21 cellular contexts compared by ENCODE assay signal in the genomic region with DNA sequence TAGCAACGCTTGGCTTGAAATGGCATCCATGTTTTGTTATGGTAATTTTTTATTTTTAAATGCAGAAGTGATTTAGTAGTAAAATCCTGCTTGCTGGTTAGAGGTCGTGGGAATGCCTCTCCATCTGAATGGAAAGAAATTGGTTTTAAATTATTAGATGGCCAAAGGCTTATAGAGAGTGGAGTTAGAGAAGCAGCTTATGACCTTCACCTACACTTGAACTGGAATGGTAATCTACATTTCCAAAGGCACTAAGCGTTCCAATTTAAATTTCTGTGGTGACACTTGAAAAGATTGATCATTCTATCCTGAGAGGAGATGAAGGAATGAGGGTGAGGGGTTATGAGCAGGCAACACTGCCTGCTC.
"Had no signal": no experiment of that assay in that cellular context is flagged by ENCODE, and none has a peak within 500 bp of the region (broad histone marks: within the 10 kb centered on the region; RNA-seq: fewer than 3 reads in every experiment).

No MANE protein-coding gene starts in this region.

- H3K4me3 ChIP-seq: body of pancreas, coronary artery, gastrocnemius medialis, left lung, tibial nerve had no signal

- H3K27me3 Mint-ChIP-seq: progenitor cell of endocrine pancreas had no signal

- H3K9me3 ChIP-seq: body of pancreas, gastrocnemius medialis had no signal

- H3K4me3 Mint-ChIP-seq: activated B cell treated with CpG ODN at 0.5 μM for 24 hours; activated CD4-positive, alpha-beta memory T cell treated with anti-CD3 and anti-CD28 coated beads for 36 hours; activated naive CD8-positive, alpha-beta T cell treated with anti-CD3 and anti-CD28 coated beads, Interleukin-2, amount 10 ng/mL, durations not matched to agents 7 days and 5 days; activated T-helper 1 cell treated with anti-CD3 and anti-CD28 coated beads, Interleukin-12 subunit alpha, Interleukin-12 subunit beta, Interleukin-2, Interleukin-4 antibody, amounts not matched to agents 30 ng/mL and 10 ng/mL and 1 ng/mL, durations not matched to agents 14 hours and 24 hours and 36 hours; nephron progenitor cell; stimulated activated naive CD8-positive, alpha-beta T cell treated with anti-CD3 and anti-CD28 coated beads, Interleukin-15, Interleukin-2, amounts not matched to agents 100 ng/mL and 50 ng/mL, for 24 hours; T-cell had no signal

- H3K27ac Mint-ChIP-seq: activated B cell treated with CpG ODN at 0.5 μM for 24 hours; activated CD4-positive, alpha-beta memory T cell treated with anti-CD3 and anti-CD28 coated beads for 36 hours; activated naive CD8-positive, alpha-beta T cell treated with anti-CD3 and anti-CD28 coated beads, Interleukin-2, amount 10 ng/mL, durations not matched to agents 7 days and 5 days; activated T-helper 1 cell treated with anti-CD3 and anti-CD28 coated beads, Interleukin-12 subunit alpha, Interleukin-12 subunit beta, Interleukin-2, Interleukin-4 antibody, amounts not matched to agents 30 ng/mL and 10 ng/mL and 1 ng/mL, durations not matched to agents 14 hours and 24 hours and 36 hours; nephron progenitor cell; progenitor cell of endocrine pancreas; stimulated activated naive CD8-positive, alpha-beta T cell treated with anti-CD3 and anti-CD28 coated beads, Interleukin-15, Interleukin-2, amounts not matched to agents 100 ng/mL and 50 ng/mL, for 24 hours; T-cell had no signal

- H3K4me1 ChIP-seq: body of pancreas, gastrocnemius medialis, left lung had no signal

- H3K36me3 ChIP-seq: gastrocnemius medialis, left lung, tibial nerve had no signal

- H3K27ac ChIP-seq: body of pancreas, coronary artery, gastrocnemius medialis, left lung, tibial nerve had no signal

- H3K36me3 Mint-ChIP-seq: activated CD4-positive, alpha-beta memory T cell treated with anti-CD3 and anti-CD28 coated beads for 36 hours; activated naive CD8-positive, alpha-beta T cell treated with anti-CD3 and anti-CD28 coated beads, Interleukin-2, amount 10 ng/mL, durations not matched to agents 7 days and 5 days; T-cell had no signal

- DNase-seq: activated B cell treated with CpG ODN at 0.5 μM for 24 hours; activated CD4-positive, alpha-beta memory T cell treated with anti-CD3 and anti-CD28 coated beads for 36 hours; activated CD4-positive, alpha-beta T cell treated with anti-CD3 and anti-CD28 coated beads for 4 hours; activated naive CD4-positive, alpha-beta T cell; activated naive CD8-positive, alpha-beta T cell treated with anti-CD3 and anti-CD28 coated beads, Interleukin-2, amount 10 ng/mL, durations not matched to agents 7 days and 5 days; activated T-cell treated with anti-CD3 and anti-CD28 coated beads for 4 hours; amygdala; body of pancreas; central memory CD4-positive, alpha-beta T cell; gastrocnemius medialis; head of caudate nucleus; left lung; nephron progenitor cell; T-cell had no signal

- H3K4me1 Mint-ChIP-seq: activated B cell treated with CpG ODN at 0.5 μM for 24 hours, nephron progenitor cell, T-cell had no signal

- H3K27me3 ChIP-seq: body of pancreas, gastrocnemius medialis, left lung, tibial nerve had no signal

- FAIRE-seq: endometrium, urothelium cell line had no signal
